8 cellular contexts compared by ENCODE assay signal in the genomic region with DNA sequence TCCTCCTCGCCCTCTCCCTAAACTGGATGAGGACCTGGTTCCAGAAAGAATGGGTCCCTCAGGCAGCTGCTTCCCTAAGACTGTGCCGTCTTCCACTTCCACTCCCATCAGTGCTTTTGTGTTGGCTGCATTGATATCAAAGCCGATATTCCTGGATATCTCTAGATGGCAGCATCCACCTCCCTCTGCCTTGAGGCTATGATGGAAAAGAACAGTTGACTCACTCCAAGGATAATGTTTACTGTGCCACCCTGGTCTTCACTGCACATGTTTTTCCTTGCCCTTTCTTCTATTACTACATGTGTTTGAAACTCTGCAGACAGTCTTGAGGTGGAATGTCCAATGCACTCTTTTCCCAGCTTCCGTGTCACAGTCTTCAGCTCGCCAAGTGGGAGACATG.
DNase-seq lines count a peak whose midpoint lies in the region; ATAC-seq and TF ChIP-seq lines count a peak whose summit lies in the region.

No MANE protein-coding gene starts in this region.

- 28% methylated on average over 5 of the region's 5 CpGs for WGBS in suprapubic skin

- TF ChIP-seq CTCF in endothelial cell (IDR thresholded peaks at IDR 0.05; ENCODE audit: unreplicated experiment) (no peak), suprapubic skin (IDR thresholded peaks at IDR 0.05) (peak in 1 of 2 donors; percentile 24)

- peak overlapping the region; percentile 37 for H3K27ac Mint-ChIP-seq in endothelial cell (ENCODE audit: unreplicated experiment)
- no peak overlapping the region for H3K27ac Mint-ChIP-seq in T-helper 2 cell treated with Interferon-gamma antibody and Interleukin-4, amounts not matched to agents 5 μg/mL and 100 μg/mL, for 36 hours

- peaks cover 5% of the 10 kb centered on the region for H3K27me3 ChIP-seq in suprapubic skin

- no peaks in the 10 kb centered on the region for H3K36me3 ChIP-seq in suprapubic skin

- no peaks in the 10 kb centered on the region for H3K36me3 Mint-ChIP-seq in endothelial cell (ENCODE audit: low read depth, unreplicated experiment)
- H3K36me3 Mint-ChIP-seq in T-helper 2 cell treated with Interferon-gamma antibody and Interleukin-4, amounts not matched to agents 5 μg/mL and 100 μg/mL, for 36 hours (ENCODE audit: low read depth): no peaks in the 10 kb centered on the region

- H3K9me3 ChIP-seq in suprapubic skin: no peaks in the 10 kb centered on the region

- no peak overlapping the region for H3K27ac ChIP-seq in suprapubic skin

- ATAC-seq in HG03565 (IDR thresholded peaks at IDR 0.05; ENCODE audit: unreplicated experiment): no peak

- H3K4me3 Mint-ChIP-seq in endothelial cell (ENCODE audit: unreplicated experiment): no peak overlapping the region
- no peak overlapping the region for H3K4me3 Mint-ChIP-seq in T-helper 2 cell treated with Interferon-gamma antibody and Interleukin-4, amounts not matched to agents 5 μg/mL and 100 μg/mL, for 36 hours

- no peak for TF ChIP-seq EP300 in suprapubic skin (IDR thresholded peaks at IDR 0.05)

- H3K4me1 ChIP-seq in suprapubic skin: no peaks in the 10 kb centered on the region

- peaks cover 54% of the 10 kb centered on the region for H3K4me1 Mint-ChIP-seq in endothelial cell (ENCODE audit: unreplicated experiment)
- H3K4me1 Mint-ChIP-seq in T-helper 2 cell treated with Interferon-gamma antibody and Interleukin-4, amounts not matched to agents 5 μg/mL and 100 μg/mL, for 36 hours (ENCODE audit: low read depth): no peaks in the 10 kb centered on the region

- H3K4me3 ChIP-seq in suprapubic skin: no peak overlapping the region

- TF ChIP-seq POLR2A in suprapubic skin (IDR thresholded peaks at IDR 0.05): no peak

- DNase-seq in DMS53 (lab: John Stamatoyannopoulos, UW): peak; percentile 63
- DNase-seq in NCI-H2227 treated with DMSO at 0.1 percent for 48 hours (lab: John Stamatoyannopoulos, UW): peak; percentile 27
- DNase-seq in endothelial cell (ENCODE audit: low spot score): no peak
- peak in 31 of 56 donors; percentile 4 to 56 (median 21) for DNase-seq in nucleus accumbens (lab: John Stamatoyannopoulos, UW)
- DNase-seq in T-helper 2 cell treated with Interferon-gamma antibody and Interleukin-4, amounts not matched to agents 5 μg/mL and 100 μg/mL, for 36 hours (ENCODE audit: low spot score): no peak
- DNase-seq in suprapubic skin (ENCODE audit: low spot score in 2 of 2): no peak
- DNase-seq in stimulated activated CD4-positive, alpha-beta T cell treated with anti-CD3 and anti-CD28 coated beads, Interleukin-2, amount 100 ng/mL, for 24 hours: no peak

- H3K9me3 Mint-ChIP-seq in endothelial cell (ENCODE audit: unreplicated experiment): no peaks in the 10 kb centered on the region
- H3K9me3 Mint-ChIP-seq in T-helper 2 cell treated with Interferon-gamma antibody and Interleukin-4, amounts not matched to agents 5 μg/mL and 100 μg/mL, for 36 hours: no peaks in the 10 kb centered on the region

- H3K27me3 Mint-ChIP-seq in endothelial cell (ENCODE audit: unreplicated experiment): no peaks in the 10 kb centered on the region
- peaks cover 41% of the 10 kb centered on the region for H3K27me3 Mint-ChIP-seq in T-helper 2 cell treated with Interferon-gamma antibody and Interleukin-4, amounts not matched to agents 5 μg/mL and 100 μg/mL, for 36 hours (ENCODE audit: low read depth)

Comparison
In these comparisons a context has a peak if more than half of its experiments do, and no peak if none do; other contexts are left out.
1. DNase-seq: peak in DMS53 (single experiment), NCI-H2227 treated with DMSO at 0.1 percent for 48 hours (single experiment) and nucleus accumbens (31 of 56); none in endothelial cell (single experiment), T-helper 2 cell treated with Interferon-gamma antibody and Interleukin-4, amounts not matched to agents 5 μg/mL and 100 μg/mL, for 36 hours (single experiment), suprapubic skin (0 of 2) and stimulated activated CD4-positive, alpha-beta T cell treated with anti-CD3 and anti-CD28 coated beads, Interleukin-2, amount 100 ng/mL, for 24 hours (0 of 2).